In genomic region chr17:78823282-78824046, GRCh38 we compare ENCODE assay signal across 13 cellular contexts. TPM values are rescaled to one million over a fixed set of nuclear protein-coding genes. Genes with fewer than 3 reads are reported as not detected.
DNase-seq lines count a peak whose midpoint lies in the region; ATAC-seq and TF ChIP-seq lines count a peak whose summit lies in the region.
"Had no signal": no experiment of that assay in that cellular context is flagged by ENCODE, and none has a peak within 500 bp of the region (broad histone marks: within the 10 kb centered on the region; RNA-seq: fewer than 3 reads in every experiment).

No MANE protein-coding gene starts in this region.

- WGBS in mesodermal cell (ENCODE audit: insufficient coverage in 2 of 2), 2 experiments: 89 to 90% methylated on average over 13 of the region's 14 CpGs

- peaks cover 49% of the 10 kb centered on the region for H3K4me1 Mint-ChIP-seq in activated T-helper 1 cell treated with anti-CD3 and anti-CD28 coated beads, Interleukin-12 subunit alpha, Interleukin-12 subunit beta, Interleukin-2, Interleukin-4 antibody, amounts not matched to agents 30 ng/mL and 10 ng/mL and 1 ng/mL, durations not matched to agents 14 hours and 24 hours and 36 hours (ENCODE audit: low read depth)

- H3K27me3 Mint-ChIP-seq in activated T-helper 1 cell treated with anti-CD3 and anti-CD28 coated beads, Interleukin-12 subunit alpha, Interleukin-12 subunit beta, Interleukin-2, Interleukin-4 antibody, amounts not matched to agents 30 ng/mL and 10 ng/mL and 1 ng/mL, durations not matched to agents 14 hours and 24 hours and 36 hours (ENCODE audit: insufficient read depth): no peaks in the 10 kb centered on the region

- no peaks in the 10 kb centered on the region for H3K27me3 ChIP-seq in BLaER1
- H3K27me3 ChIP-seq: pancreas had no signal

- H3K4me2 ChIP-seq in BLaER1: no peak overlapping the region

- H3K27ac Mint-ChIP-seq in activated T-helper 1 cell treated with anti-CD3 and anti-CD28 coated beads, Interleukin-12 subunit alpha, Interleukin-12 subunit beta, Interleukin-2, Interleukin-4 antibody, amounts not matched to agents 30 ng/mL and 10 ng/mL and 1 ng/mL, durations not matched to agents 14 hours and 24 hours and 36 hours: peak overlapping the region; percentile 11

- peaks cover 93% of the 10 kb centered on the region for H4K20me1 ChIP-seq in BLaER1

- H3K9me3 Mint-ChIP-seq in activated T-helper 1 cell treated with anti-CD3 and anti-CD28 coated beads, Interleukin-12 subunit alpha, Interleukin-12 subunit beta, Interleukin-2, Interleukin-4 antibody, amounts not matched to agents 30 ng/mL and 10 ng/mL and 1 ng/mL, durations not matched to agents 14 hours and 24 hours and 36 hours: no peaks in the 10 kb centered on the region

- no peak for DNase-seq in activated T-helper 1 cell treated with anti-CD3 and anti-CD28 coated beads, Interleukin-12 subunit alpha, Interleukin-12 subunit beta, Interleukin-2, Interleukin-4 antibody, amounts not matched to agents 30 ng/mL and 10 ng/mL and 1 ng/mL, durations not matched to agents 14 hours and 24 hours and 36 hours (ENCODE audit: low spot score)
- no peak for DNase-seq in NCI-H446 treated with DMSO at 0.1 percent for 48 hours (lab: John Stamatoyannopoulos, UW)
- DNase-seq in NCI-H524 treated with DMSO at 0.1 percent for 48 hours (lab: John Stamatoyannopoulos, UW): no peak
- no peak for DNase-seq in GOT3 (lab: John Stamatoyannopoulos, UW)
- DNase-seq: effector memory CD4-positive, alpha-beta T cell; NCI-H187 treated with DMSO at 0.1 percent for 48 hours; stimulated activated naive CD4-positive, alpha-beta T cell treated with Interleukin-2 at 50 U/mL for 16 hours; SW 1271 had no signal

- intact Hi-C loops in activated T-helper 1 cell treated with anti-CD3 and anti-CD28 coated beads, Interleukin-12 subunit alpha, Interleukin-12 subunit beta, Interleukin-2, Interleukin-4 antibody, amounts not matched to agents 30 ng/mL and 10 ng/mL and 1 ng/mL, durations not matched to agents 14 hours and 24 hours and 36 hours (cut with micrococcal nuclease): no loop called here

- H3K9me3 ChIP-seq in BLaER1 (no peaks in the 10 kb centered on the region), mesodermal cell (ENCODE audit: control insufficient read depth, low read length) (no peaks in the 10 kb centered on the region)
- H3K9me3 ChIP-seq: pancreas had no signal

- H3K4me3 ChIP-seq in BLaER1: no peak overlapping the region
- H3K4me3 ChIP-seq in mesodermal cell (ENCODE audit: extremely low read depth, insufficient read depth, low read length, poor library complexity, severe bottlenecking): no peak overlapping the region
- H3K4me3 ChIP-seq: pancreas had no signal

- 0 out of 3 replicates have a peak, but pooled peaks have one; percentile 19 for TF ChIP-seq CTCF in GM12872 (IDR thresholded peaks at IDR 0.05; ENCODE audit: insufficient read depth, low read depth, low read length)

- H3K27ac ChIP-seq in BLaER1 (0 out of 2 replicates have a peak overlapping the region, but pooled peaks have one; percentile 10), mesodermal cell (ENCODE audit: low read depth, low read length, severe bottlenecking) (peak overlapping the region; percentile 13)
- H3K27ac ChIP-seq: pancreas had no signal

- ATAC-seq in HG02571 (IDR thresholded peaks at IDR 0.05; ENCODE audit: unreplicated experiment): no peak
- ATAC-seq: pancreas had no signal

- peaks cover 92% of the 10 kb centered on the region for H3K36me3 ChIP-seq in BLaER1
- H3K36me3 ChIP-seq in mesodermal cell (ENCODE audit: control insufficient read depth, insufficient read depth, low read length): peaks cover 87% of the 10 kb centered on the region

- H3K4me1 ChIP-seq in BLaER1 (peaks cover 94% of the 10 kb centered on the region), mesodermal cell (ENCODE audit: control insufficient read depth, insufficient read depth, low read length, poor library complexity, severe bottlenecking) (peaks cover 16% of the 10 kb centered on the region)
- H3K4me1 ChIP-seq: pancreas had no signal

- H3K36me3 Mint-ChIP-seq in activated T-helper 1 cell treated with anti-CD3 and anti-CD28 coated beads, Interleukin-12 subunit alpha, Interleukin-12 subunit beta, Interleukin-2, Interleukin-4 antibody, amounts not matched to agents 30 ng/mL and 10 ng/mL and 1 ng/mL, durations not matched to agents 14 hours and 24 hours and 36 hours (ENCODE audit: low read depth): peaks cover 77% of the 10 kb centered on the region

- no peak overlapping the region for H3K9ac ChIP-seq in BLaER1

- H3K4me3 Mint-ChIP-seq in activated T-helper 1 cell treated with anti-CD3 and anti-CD28 coated beads, Interleukin-12 subunit alpha, Interleukin-12 subunit beta, Interleukin-2, Interleukin-4 antibody, amounts not matched to agents 30 ng/mL and 10 ng/mL and 1 ng/mL, durations not matched to agents 14 hours and 24 hours and 36 hours: no peak overlapping the region

RNA-seq across cellular contexts. Expression of gene USP36, which starts 17.1 kb away (rescaled TPM):
- 126 and 138 TPM in 2 replicates for total RNA-seq in activated T-helper 1 cell treated with anti-CD3 and anti-CD28 coated beads, Interleukin-12 subunit alpha, Interleukin-12 subunit beta, Interleukin-2, Interleukin-4 antibody, amounts not matched to agents 30 ng/mL and 10 ng/mL and 1 ng/mL, durations not matched to agents 14 hours and 24 hours and 36 hours
- 20.2 TPM for polyA plus RNA-seq in mesodermal cell (2013, experiment 1 of 2)
- polyA plus RNA-seq in mesodermal cell (2013, experiment 2 of 2): 19.1 TPM

RNA-seq across cellular contexts. Expression of gene CYTH1, which starts 41.4 kb away (rescaled TPM):
- total RNA-seq in activated T-helper 1 cell treated with anti-CD3 and anti-CD28 coated beads, Interleukin-12 subunit alpha, Interleukin-12 subunit beta, Interleukin-2, Interleukin-4 antibody, amounts not matched to agents 30 ng/mL and 10 ng/mL and 1 ng/mL, durations not matched to agents 14 hours and 24 hours and 36 hours: 147 TPM in 2 replicates
- 17.1 TPM for polyA plus RNA-seq in mesodermal cell (2013, experiment 1 of 2)
- polyA plus RNA-seq in mesodermal cell (2013, experiment 2 of 2): 15.4 TPM
